8 cellular contexts compared by ENCODE assay signal in genomic region chr17:40803617-40804082, GRCh38. TPM values are rescaled to one million over a fixed set of nuclear protein-coding genes. Genes with fewer than 3 reads are reported as not detected.
A peak's percentile ranks its signal among the peaks of the same experiment; 100 is the strongest.
DNase-seq lines count a peak whose midpoint lies in the region; ATAC-seq, FAIRE-seq and TF ChIP-seq lines count a peak whose summit lies in the region.

No MANE protein-coding gene starts in this region.

- H3K4me1 ChIP-seq in A673 (ENCODE audit: insufficient read depth, low read length, poor library complexity, severe bottlenecking) (no peaks in the 10 kb centered on the region), small intestine (ENCODE audit: control insufficient read depth in 2 of 2, insufficient read depth in 1 of 2, low read depth in 1 of 2, low read length in 1 of 2) (no peaks in the 10 kb centered on the region)

- 2 to 11% (median 8%) methylated on average over 13 of the region's 13 CpGs for WGBS in small intestine, 3 donors

- H3K27me3 ChIP-seq in A673 (replicated peaks; ENCODE audit: insufficient read depth, low read depth, low read length, poor library complexity) (no peaks in the 10 kb centered on the region), small intestine (ENCODE audit: control insufficient read depth in 2 of 2, insufficient read depth in 2 of 2, low read length in 2 of 2) (peaks cover 2 to 10% of the 10 kb centered on the region in 2 donors)

- H3K9me3 ChIP-seq in A673 (ENCODE audit: low read depth, low read length, poor library complexity, severe bottlenecking), result no peaks in the 10 kb centered on the region
- H3K9me3 ChIP-seq in small intestine (ENCODE audit: control insufficient read depth, low read depth), result no peaks in the 10 kb centered on the region

- FAIRE-seq in GM19239 (lab: Jason Lieb, UNC), result peak; percentile 85
- no peak for FAIRE-seq in small intestine (lab: Jason Lieb, UNC)

- CTCF ChIA-PET in A673 (lab: Charles Lee), result interaction anchor here (0.6 to 1.7 kb wide), 2 partner anchors 859 to 862 kb away, joined by 3 to 4 read pairs; no protein-coding TSS in a partner anchor

- BruUV-seq in A673 (replicated peaks; lab: Mats Ljungman, UMichigan), result no TSS peak

- no peak for ATAC-seq in HG02571 (IDR thresholded peaks at IDR 0.05; ENCODE audit: unreplicated experiment)

- no peak overlapping the region for H3K4me3 ChIP-seq in A673 (ENCODE audit: low read depth, low read length, poor library complexity, severe bottlenecking)
- H3K4me3 ChIP-seq in small intestine (ENCODE audit: low read depth in 1 of 2, low read length in 2 of 2), result no peak overlapping the region

- H3K36me3 ChIP-seq in A673 (ENCODE audit: insufficient read depth, low read length, poor library complexity, severe bottlenecking) (no peaks in the 10 kb centered on the region), small intestine (ENCODE audit: control insufficient read depth in 2 of 2, insufficient read depth in 2 of 2, low read length in 2 of 2) (no peaks in the 10 kb centered on the region)

- POLR2A ChIA-PET in A673 (lab: Charles Lee; ENCODE audit: low non-redundant PET), result no interaction called here

- DNase-seq in A673 (ENCODE audit: low spot score) (peak; percentile 80), GM19239 (ENCODE audit: insufficient read length, low spot score) (peak; percentile 56), NCI-H2081 treated with DMSO at 0.1 percent for 48 hours (lab: John Stamatoyannopoulos, UW) (peak; percentile 57), T1000 (lab: John Stamatoyannopoulos, UW) (peak; percentile 61), anterior cingulate cortex (lab: John Stamatoyannopoulos, UW) (peak in 42 of 58 donors; percentile 0 to 58 (median 12)), hepatic stellate cell (ENCODE audit: low spot score) (peak; percentile 78), small intestine (peak; percentile 85)

- H3K27ac ChIP-seq in A673 (ENCODE audit: low read depth, low read length, poor library complexity, severe bottlenecking), result no peak overlapping the region
- no peak overlapping the region for H3K27ac ChIP-seq in small intestine (ENCODE audit: low read depth in 1 of 2, low read length in 1 of 2)

- intact Hi-C loops in A673 (cut with micrococcal nuclease; ENCODE audit: unreplicated experiment), result loop anchor here (2.0 to 5.0 kb wide), 4 partner anchors 104 to 863 kb away; partner anchors contain the start of gene KRTAP4-5

- TF ChIP-seq CTCF in A673 (conservative IDR thresholded peaks at IDR 0.05; ENCODE audit: low read depth, low read length), result peak; percentile 77

RNA-seq across cellular contexts. Expression of gene KRT28, which starts 3.9 kb away (rescaled TPM):
- total RNA-seq in A673 (2021), result not detected in 2 replicates
- not detected for polyA plus RNA-seq in small intestine

RNA-seq across cellular contexts. Expression of gene KRT10, which starts 18.8 kb away (rescaled TPM):
- total RNA-seq in A673 (2021), result 35.0 and 36.2 TPM in 2 replicates
- 10 to 100 TPM; 18.7 to 51.3 (median 36.9) TPM for polyA plus RNA-seq in small intestine

RNA-seq across cellular contexts. Expression of gene KRT27, which starts 21.3 kb away (rescaled TPM):
- total RNA-seq in A673 (2021), result not detected in 2 replicates
- polyA plus RNA-seq in small intestine, result under 1 TPM in 1 of 3 donors, not detected in 2; 0.03 TPM

RNA-seq across cellular contexts. Expression of gene KRT26, which starts 31.6 kb away (rescaled TPM):
- not detected in 2 replicates for total RNA-seq in A673 (2021)
- not detected for polyA plus RNA-seq in small intestine

RNA-seq across cellular contexts. Expression of gene KRT25, which starts 48.5 kb away (rescaled TPM):
- total RNA-seq in A673 (2021), result 0.28 and 0.42 TPM in 2 replicates
- polyA plus RNA-seq in small intestine, result not detected

Comparison
In these comparisons a context has a peak if more than half of its experiments do, and no peak if none do; other contexts are left out.
1. DNase-seq: peak in every context shown above with its lines; median percentile 85 in small intestine; 80 in A673; 78 in hepatic stellate cell; 61 in T1000; 57 in NCI-H2081 treated with DMSO at 0.1 percent for 48 hours; 56 in GM19239; 12 in anterior cingulate cortex.